16 cellular contexts compared by ENCODE assay signal in genomic region chr15:94274745-94275144, GRCh38. TPM values are rescaled to one million over a fixed set of nuclear protein-coding genes. Genes with fewer than 3 reads are reported as not detected.
"Had no signal": no experiment of that assay in that cellular context is flagged by ENCODE, and none has a peak within 500 bp of the region (broad histone marks: within the 10 kb centered on the region; RNA-seq: fewer than 3 reads in every experiment).

No MANE protein-coding gene starts in this region.

- H3K4me1 Mint-ChIP-seq: neural crest cell had no signal

- H3K36me3 ChIP-seq: right atrium auricular region, suprapubic skin, transverse colon, uterus had no signal

- ATAC-seq: effector memory CD8-positive, alpha-beta T cell; left ventricle myocardium superior; SK-N-SH treated with all-trans-retinoic acid at 6 μM for 48 hours had no signal

- H3K4me3 Mint-ChIP-seq: activated naive CD4-positive, alpha-beta T cell treated with anti-CD3 and anti-CD28 coated beads, Interleukin-2, amount 10 ng/mL, durations not matched to agents 7 days and 5 days; dendritic cell treated with granulocyte-macrophage colony-stimulating factor and Interleukin-4, amounts not matched to agents 40 ng/mL and 50 ng/mL, for 4 days; neural crest cell had no signal

- H3K4me1 ChIP-seq: right atrium auricular region, suprapubic skin, uterus had no signal

- H3K27ac Mint-ChIP-seq: activated naive CD4-positive, alpha-beta T cell treated with anti-CD3 and anti-CD28 coated beads, Interleukin-2, amount 10 ng/mL, durations not matched to agents 7 days and 5 days; dendritic cell treated with granulocyte-macrophage colony-stimulating factor and Interleukin-4, amounts not matched to agents 40 ng/mL and 50 ng/mL, for 4 days; progenitor cell of endocrine pancreas had no signal

- H3K4me3 ChIP-seq: right atrium auricular region, suprapubic skin, transverse colon, uterus had no signal

- DNase-seq: activated CD4-positive, alpha-beta T cell treated with anti-CD3 and anti-CD28 coated beads for 4 hours; activated naive CD4-positive, alpha-beta T cell treated with anti-CD3 and anti-CD28 coated beads, Interleukin-2, amount 10 ng/mL, durations not matched to agents 7 days and 5 days; effector memory CD8-positive, alpha-beta T cell; left ventricle myocardium superior; stimulated activated CD4-positive, alpha-beta T cell treated with anti-CD3 and anti-CD28 coated beads, Interleukin-12 subunit alpha, Interleukin-12 subunit beta, amount 100 ng/mL, for 4 hours; stimulated activated CD4-positive, alpha-beta T cell treated with anti-CD3 and anti-CD28 coated beads, Interleukin-1b, Interleukin-23, amount 100 ng/mL, for 48 hours; stimulated activated naive CD4-positive, alpha-beta T cell treated with Interleukin-2 at 50 U/mL for 16 hours; transverse colon; uterus had no signal

- H3K9me3 ChIP-seq: suprapubic skin, transverse colon, uterus had no signal

- H3K27me3 ChIP-seq: right atrium auricular region, suprapubic skin, transverse colon, uterus had no signal

- H3K27ac ChIP-seq: right atrium auricular region, suprapubic skin, transverse colon, uterus had no signal

- H3K27me3 Mint-ChIP-seq: activated naive CD4-positive, alpha-beta T cell treated with anti-CD3 and anti-CD28 coated beads, Interleukin-2, amount 10 ng/mL, durations not matched to agents 7 days and 5 days; dendritic cell treated with granulocyte-macrophage colony-stimulating factor and Interleukin-4, amounts not matched to agents 40 ng/mL and 50 ng/mL, for 4 days; effector memory CD8-positive, alpha-beta T cell; progenitor cell of endocrine pancreas had no signal

- H3K9me3 Mint-ChIP-seq: dendritic cell treated with granulocyte-macrophage colony-stimulating factor and Interleukin-4, amounts not matched to agents 40 ng/mL and 50 ng/mL, for 4 days; effector memory CD8-positive, alpha-beta T cell; neural crest cell had no signal

RNA-seq across cellular contexts. Expression of gene MCTP2, which starts 43.4 kb away (rescaled TPM):
- total RNA-seq: myocyte had no signal
